Comparison of ENCODE assay signal across 2 cellular contexts in the genomic region with DNA sequence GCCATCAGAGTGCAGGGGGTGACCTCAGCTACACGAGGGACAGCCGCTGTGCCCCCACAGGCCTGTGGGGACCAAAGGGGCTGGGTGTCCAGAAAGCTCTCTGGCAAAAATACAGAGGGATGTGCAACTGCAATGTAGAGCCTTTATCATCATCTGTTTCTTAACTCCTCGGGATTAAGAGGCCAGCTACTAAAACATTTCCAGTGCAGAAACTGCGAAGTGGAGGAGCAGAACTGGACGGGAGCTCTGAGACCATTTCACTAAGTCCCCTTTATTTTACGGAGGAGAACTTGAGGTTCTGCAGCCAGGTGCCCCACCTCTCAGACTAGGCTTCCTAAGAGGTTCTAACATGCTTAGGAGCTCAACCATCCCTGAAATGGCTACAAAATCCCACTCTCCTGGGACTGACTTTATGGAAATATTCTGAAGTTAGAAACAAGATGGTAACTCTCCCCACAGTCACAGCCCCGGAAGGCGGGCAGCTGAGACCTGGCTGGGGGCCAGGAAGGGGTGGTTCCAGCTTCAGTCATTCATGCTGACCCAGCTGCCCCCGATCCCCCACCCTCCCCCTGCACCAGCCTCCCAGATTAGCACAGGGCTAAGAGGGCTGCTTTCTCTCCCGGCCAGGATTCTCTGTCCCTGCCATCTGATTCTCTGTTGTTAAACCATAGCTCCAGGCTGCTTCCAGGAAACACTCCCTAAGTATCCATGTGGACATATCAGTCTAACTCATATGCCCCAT.
TF ChIP-seq lines count a peak whose summit lies in the region.

No MANE protein-coding gene starts in this region.

TF ChIP-seq in A549, 52 proteins besides CTCF, POLR2A, EP300 and RAD21:
- TF ChIP-seq BHLHE40 (IDR thresholded peaks at IDR 0.05; ENCODE audit: low read depth, low read length) (no peak), RFX5 (IDR thresholded peaks at IDR 0.05) (no peak), FOSB (CRISPR knock-in tag; IDR thresholded peaks at IDR 0.05) (no peak), ZSCAN20 (CRISPR knock-in tag; IDR thresholded peaks at IDR 0.05) (no peak), ZNF302 (CRISPR knock-in tag; IDR thresholded peaks at IDR 0.05) (no peak), MAZ (IDR thresholded peaks at IDR 0.05; ENCODE audit: borderline replicate concordance, low read depth, low read length) (no peak), CEBPB (IDR thresholded peaks at IDR 0.05) (no peak), HDAC2 (IDR thresholded peaks at IDR 0.05) (no peak), RCOR1 (IDR thresholded peaks at IDR 0.05; ENCODE audit: low read depth, low read length) (no peak), CHD2 (IDR thresholded peaks at IDR 0.05; ENCODE audit: low read length, partially characterized antibody) (no peak), JUN (IDR thresholded peaks at IDR 0.05) (no peak), SMC3 (IDR thresholded peaks at IDR 0.05) (no peak), JUNB (IDR thresholded peaks at IDR 0.05) (no peak), CBX2 (IDR thresholded peaks at IDR 0.05; ENCODE audit: borderline replicate concordance, low read depth) (no peak), NFE2L2 (conservative IDR thresholded peaks at IDR 0.05; ENCODE audit: low read length) (no peak), NR3C1 (IDR thresholded peaks at IDR 0.05) (no peak), MYC (IDR thresholded peaks at IDR 0.05; ENCODE audit: borderline replicate concordance, low read length) (no peak), RNF2 (IDR thresholded peaks at IDR 0.05; ENCODE audit: borderline replicate concordance, low read depth) (no peak)
- TF ChIP-seq, protein P1, sequence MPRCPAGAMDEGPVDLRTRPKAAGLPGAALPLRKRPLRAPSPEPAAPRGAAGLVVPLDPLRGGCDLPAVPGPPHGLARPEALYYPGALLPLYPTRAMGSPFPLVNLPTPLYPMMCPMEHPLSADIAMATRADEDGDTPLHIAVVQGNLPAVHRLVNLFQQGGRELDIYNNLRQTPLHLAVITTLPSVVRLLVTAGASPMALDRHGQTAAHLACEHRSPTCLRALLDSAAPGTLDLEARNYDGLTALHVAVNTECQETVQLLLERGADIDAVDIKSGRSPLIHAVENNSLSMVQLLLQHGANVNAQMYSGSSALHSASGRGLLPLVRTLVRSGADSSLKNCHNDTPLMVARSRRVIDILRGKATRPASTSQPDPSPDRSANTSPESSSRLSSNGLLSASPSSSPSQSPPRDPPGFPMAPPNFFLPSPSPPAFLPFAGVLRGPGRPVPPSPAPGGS (IDR thresholded peaks at IDR 0.05) = no peak
TF ChIP-seq in A549: peak in this region for 0.

TF ChIP-seq in H1, 55 proteins besides CTCF, POLR2A, EP300 and RAD21:
- no peak for TF ChIP-seq SRF (IDR thresholded peaks at IDR 0.05; ENCODE audit: low read depth, low read length)
- no peak for TF ChIP-seq CREB1 (IDR thresholded peaks at IDR 0.05)
- TF ChIP-seq TBP (IDR thresholded peaks at IDR 0.05; ENCODE audit: low read depth, low read length) = no peak
- TF ChIP-seq POU5F1 (IDR thresholded peaks at IDR 0.05; ENCODE audit: low read depth, low read length) = no peak
- TF ChIP-seq GABPA (IDR thresholded peaks at IDR 0.05; ENCODE audit: borderline replicate concordance, insufficient read depth, low read length) = no peak
- no peak for TF ChIP-seq KDM1A (IDR thresholded peaks at IDR 0.05; ENCODE audit: borderline replicate concordance, low read length)
- TF ChIP-seq, protein P2, sequence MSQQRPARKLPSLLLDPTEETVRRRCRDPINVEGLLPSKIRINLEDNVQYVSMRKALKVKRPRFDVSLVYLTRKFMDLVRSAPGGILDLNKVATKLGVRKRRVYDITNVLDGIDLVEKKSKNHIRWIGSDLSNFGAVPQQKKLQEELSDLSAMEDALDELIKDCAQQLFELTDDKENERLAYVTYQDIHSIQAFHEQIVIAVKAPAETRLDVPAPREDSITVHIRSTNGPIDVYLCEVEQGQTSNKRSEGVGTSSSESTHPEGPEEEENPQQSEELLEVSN (IDR thresholded peaks at IDR 0.05) = no peak
